8 cellular contexts compared by ENCODE assay signal in genomic region chr5:91311697-91312501, GRCh38.
DNase-seq lines count a peak whose midpoint lies in the region; ATAC-seq and TF ChIP-seq lines count a peak whose summit lies in the region.

No MANE protein-coding gene starts in this region.

- H2BK12ac ChIP-seq in trophoblast cell (ENCODE audit: low read length): peak overlapping the region; percentile 25

- H3K4me2 ChIP-seq in trophoblast cell (ENCODE audit: low read length): no peak overlapping the region

- peak; percentile 99 for DNase-seq in BJ (ENCODE audit: low read depth)
- DNase-seq in GM19240 (ENCODE audit: insufficient read length, low spot score): peak; percentile 51
- DNase-seq in RWPE1 (ENCODE audit: low spot score): peak; percentile 98
- peak; percentile 58 for DNase-seq in activated gamma-delta T cell treated with anti-CD3 and anti-CD28 coated beads, Interleukin-2, amount 50 U/mL, for 16 hours (ENCODE audit: low read depth)
- DNase-seq in germinal center (ENCODE audit: low spot score): peak; percentile 59
- DNase-seq in trophoblast cell: peak; percentile 12 to 42
- peak in 1 of 2 donors; percentile 93 for DNase-seq in upper lobe of left lung

- H3K4me1 ChIP-seq in trophoblast cell (ENCODE audit: control insufficient read depth in 1 of 2, insufficient read depth in 2 of 2, low read length in 2 of 2): peaks cover 19 to 21% of the 10 kb centered on the region in 2 experiments
- H3K4me1 ChIP-seq in upper lobe of left lung: peaks cover 39 to 45% (median 41%) of the 10 kb centered on the region in 4 donors

- H3K79me2 ChIP-seq in trophoblast cell (ENCODE audit: control insufficient read depth, insufficient read depth, low read length, poor library complexity): no peaks in the 10 kb centered on the region

- CTCF ChIA-PET in BJ (lab: Yijun Ruan, JAX) (interaction anchor here (0.5 to 1.1 kb wide), 4 partner anchors 26 to 91 kb away, joined by 3 to 4 read pairs (median 3); no protein-coding TSS in a partner anchor), RWPE1 (lab: Yijun Ruan, JAX) (interaction anchor here (0.6 to 1.9 kb wide), 4 partner anchors 31 to 99 kb away, joined by 3 to 6 read pairs (median 4); no protein-coding TSS in a partner anchor)

- H4K91ac ChIP-seq in trophoblast cell (ENCODE audit: low read depth, low read length): no peak overlapping the region

- H3K4me3 ChIP-seq in BJ (ENCODE audit: low read depth, low read length) (no peak overlapping the region), trophoblast cell (ENCODE audit: low read depth, low read length) (no peak overlapping the region), upper lobe of left lung (no peak overlapping the region)

- H2AFZ ChIP-seq in trophoblast cell (ENCODE audit: insufficient read depth, low read length, poor library complexity): no peak overlapping the region

- H3K4ac ChIP-seq in trophoblast cell (ENCODE audit: low read depth, low read length): no peak overlapping the region

- H3K27me3 ChIP-seq in BJ (ENCODE audit: control insufficient read depth, insufficient read depth, low read length) (no peaks in the 10 kb centered on the region), trophoblast cell (ENCODE audit: insufficient read depth, low read length) (no peaks in the 10 kb centered on the region), upper lobe of left lung (no peaks in the 10 kb centered on the region)

- TF ChIP-seq CTCF in BJ (IDR thresholded peaks at IDR 0.05; ENCODE audit: insufficient read depth, low read depth, low read length): no peak
- TF ChIP-seq CTCF in RWPE1 (conservative IDR thresholded peaks at IDR 0.05; ENCODE audit: low read depth): no peak
- TF ChIP-seq CTCF in upper lobe of left lung (IDR thresholded peaks at IDR 0.05): peak in 3 of 6 experiments; percentile 4 to 34 (median 26)

- no peak overlapping the region for H3K18ac ChIP-seq in trophoblast cell (ENCODE audit: low read length)

- H3K23ac ChIP-seq in trophoblast cell (ENCODE audit: low read length): no peak overlapping the region

- H2AK5ac ChIP-seq in trophoblast cell (ENCODE audit: low read length): no peak overlapping the region

- H3K36me3 ChIP-seq in BJ (ENCODE audit: control insufficient read depth, insufficient read depth, low read length) (no peaks in the 10 kb centered on the region), trophoblast cell (ENCODE audit: control insufficient read depth in 1 of 2, insufficient read depth in 2 of 2, low read length in 2 of 2) (no peaks in the 10 kb centered on the region), upper lobe of left lung (no peaks in the 10 kb centered on the region)

- H3K9me3 ChIP-seq in trophoblast cell (ENCODE audit: insufficient read depth, low read depth, low read length): no peaks in the 10 kb centered on the region
- H3K9me3 ChIP-seq in upper lobe of left lung: no peaks in the 10 kb centered on the region

- ATAC-seq in HG03378 (IDR thresholded peaks at IDR 0.05; ENCODE audit: unreplicated experiment): peak; percentile 94
- ATAC-seq in upper lobe of left lung (ENCODE audit: low FRiP score in 2 of 2): peak; percentile 94 to 96

- peak overlapping the region; percentile 20 for H2BK120ac ChIP-seq in trophoblast cell (ENCODE audit: insufficient read depth, low read length, poor library complexity)

- no peak overlapping the region for H4K12ac ChIP-seq in trophoblast cell (ENCODE audit: low read depth, low read length)

- peak overlapping the region; percentile 58 for H4K8ac ChIP-seq in trophoblast cell (ENCODE audit: low read depth, low read length)

- TF ChIP-seq POLR2A in upper lobe of left lung (IDR thresholded peaks at IDR 0.05): peak in 2 of 4 donors; percentile 24 to 49

- no peak overlapping the region for H3K14ac ChIP-seq in trophoblast cell (ENCODE audit: low read length)

- POLR2A ChIA-PET in BJ (lab: Charles Lee) (interaction anchor here (1.1 kb wide), 1 partner anchor 71 kb away, joined by 4 read pairs; the partner anchor contains the start of gene ARRDC3), RWPE1 (lab: Yijun Ruan, JAX; ENCODE audit: low non-redundant PET) (interaction anchor here (1.7 kb wide), 1 partner anchor 69 kb away, joined by 19 read pairs; no protein-coding TSS in a partner anchor)

- peak overlapping the region; percentile 5 for H3K9ac ChIP-seq in trophoblast cell (ENCODE audit: low read length)

- peaks cover 6% of the 10 kb centered on the region for H3K79me1 ChIP-seq in trophoblast cell (ENCODE audit: low read length)

- WGBS in trophoblast cell (ENCODE audit: extremely low coverage, insufficient coverage, insufficient read length): no CpG with 5 or more reads among the region's 11 CpGs
- WGBS in upper lobe of left lung, 2 donors: 4% methylated on average over 11 of the region's 11 CpGs

- H2BK5ac ChIP-seq in trophoblast cell (ENCODE audit: low read depth, low read length, poor library complexity): no peak overlapping the region

- peak in 3 of 4 donors; percentile 15 to 92 (median 78) for TF ChIP-seq EP300 in upper lobe of left lung (IDR thresholded peaks at IDR 0.05)

- H3K27ac ChIP-seq in RWPE1 (peak overlapping the region; percentile 87), trophoblast cell (ENCODE audit: low read depth, low read length) (no peak overlapping the region), upper lobe of left lung (peak overlapping the region; percentile 85 to 91 (median 88))
